In genomic region chr2:174009488-174010223, GRCh38 we compare ENCODE assay signal across 1 cellular context.
TF ChIP-seq lines count a peak whose summit lies in the region.

No MANE protein-coding gene starts in this region.

TF ChIP-seq in endothelial cell of umbilical vein, 7 proteins besides CTCF, POLR2A, EP300 and RAD21:
- TF ChIP-seq, protein P1, sequence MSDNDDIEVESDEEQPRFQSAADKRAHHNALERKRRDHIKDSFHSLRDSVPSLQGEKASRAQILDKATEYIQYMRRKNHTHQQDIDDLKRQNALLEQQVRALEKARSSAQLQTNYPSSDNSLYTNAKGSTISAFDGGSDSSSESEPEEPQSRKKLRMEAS (IDR thresholded peaks at IDR 0.05; ENCODE audit: insufficient read depth, insufficient read length), result no peak
- no peak for TF ChIP-seq POLR2AphosphoS5 (IDR thresholded peaks at IDR 0.05; ENCODE audit: insufficient read depth, low read depth, low read length)
- no peak for TF ChIP-seq GATA2 (IDR thresholded peaks at IDR 0.05; ENCODE audit: insufficient read depth, insufficient read length, low read depth, low read length)
- TF ChIP-seq MYC (IDR thresholded peaks at IDR 0.05; ENCODE audit: low read depth, low read length), result no peak
- TF ChIP-seq EZH2 (IDR thresholded peaks at IDR 0.05; ENCODE audit: borderline replicate concordance, low read depth, low read length, severe bottlenecking), result no peak
- TF ChIP-seq JUN (IDR thresholded peaks at IDR 0.05; ENCODE audit: borderline replicate concordance, insufficient read depth, insufficient read length, low read depth), result no peak
- TF ChIP-seq FOS (IDR thresholded peaks at IDR 0.05; ENCODE audit: borderline replicate concordance, insufficient read depth, low read length), result no peak
